In genomic region chr3:196044513-196044912, GRCh38 we compare ENCODE assay signal across 1 cellular context.
TF ChIP-seq lines count a peak whose summit lies in the region.

No MANE protein-coding gene starts in this region.

TF ChIP-seq in K562, 482 proteins besides CTCF, POLR2A, EP300 and RAD21:
- TF ChIP-seq, protein P1, sequence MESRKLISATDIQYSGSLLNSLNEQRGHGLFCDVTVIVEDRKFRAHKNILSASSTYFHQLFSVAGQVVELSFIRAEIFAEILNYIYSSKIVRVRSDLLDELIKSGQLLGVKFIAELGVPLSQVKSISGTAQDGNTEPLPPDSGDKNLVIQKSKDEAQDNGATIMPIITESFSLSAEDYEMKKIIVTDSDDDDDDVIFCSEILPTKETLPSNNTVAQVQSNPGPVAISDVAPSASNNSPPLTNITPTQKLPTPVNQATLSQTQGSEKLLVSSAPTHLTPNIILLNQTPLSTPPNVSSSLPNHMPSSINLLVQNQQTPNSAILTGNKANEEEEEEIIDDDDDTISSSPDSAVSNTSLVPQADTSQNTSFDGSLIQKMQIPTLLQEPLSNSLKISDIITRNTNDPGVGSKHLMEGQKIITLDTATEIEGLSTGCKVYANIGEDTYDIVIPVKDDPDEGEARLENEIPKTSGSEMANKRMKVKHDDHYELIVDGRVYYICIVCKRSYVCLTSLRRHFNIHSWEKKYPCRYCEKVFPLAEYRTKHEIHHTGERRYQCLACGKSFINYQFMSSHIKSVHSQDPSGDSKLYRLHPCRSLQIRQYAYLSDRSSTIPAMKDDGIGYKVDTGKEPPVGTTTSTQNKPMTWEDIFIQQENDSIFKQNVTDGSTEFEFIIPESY (CRISPR knock-in tag; IDR thresholded peaks at IDR 0.05): peak; percentile 85
- peak; percentile 68 for TF ChIP-seq RBM22 (IDR thresholded peaks at IDR 0.05; ENCODE audit: low read depth, low read length, poor library complexity, severe bottlenecking)
- no peak for TF ChIP-seq GABPB1 (CRISPR knock-in tag; IDR thresholded peaks at IDR 0.05)
- TF ChIP-seq POLR2G (IDR thresholded peaks at IDR 0.05; ENCODE audit: low read depth, low read length): peak; percentile 69
- no peak for TF ChIP-seq SAP30 (IDR thresholded peaks at IDR 0.05; ENCODE audit: borderline replicate concordance, insufficient read depth, low read depth, low read length, poor library complexity, severe bottlenecking)
- no peak for TF ChIP-seq KDM4B (IDR thresholded peaks at IDR 0.05; ENCODE audit: borderline replicate concordance in 2 of 2, low read depth in 1 of 2)
- TF ChIP-seq ZNF507 (tag; conservative IDR thresholded peaks at IDR 0.05): no peak
- TF ChIP-seq SMARCA5 (IDR thresholded peaks at IDR 0.05): no peak
- TF ChIP-seq MYC (IDR thresholded peaks at IDR 0.05; ENCODE audit: low read depth, low read length): no peak
- TF ChIP-seq MYC (CRISPR knock-in tag; IDR thresholded peaks at IDR 0.05; ENCODE audit: borderline replicate concordance, low read depth): no peak
- TF ChIP-seq ZBED1 (IDR thresholded peaks at IDR 0.05): no peak
- no peak for TF ChIP-seq ZFP30 (CRISPR knock-in tag; IDR thresholded peaks at IDR 0.05; ENCODE audit: borderline replicate concordance)
- TF ChIP-seq AFF1 (IDR thresholded peaks at IDR 0.05; ENCODE audit: low read depth in 1 of 2, partially characterized antibody in 2 of 2): no peak
- TF ChIP-seq CBFA2T2 (conservative IDR thresholded peaks at IDR 0.05): no peak
- no peak for TF ChIP-seq PKNOX1 (IDR thresholded peaks at IDR 0.05)
